Comparison of ENCODE assay signal across 12 cellular contexts in genomic region chr7:149882264-149883048, GRCh38. TPM values are rescaled to one million over a fixed set of nuclear protein-coding genes. Genes with fewer than 3 reads are reported as not detected.
A peak's percentile ranks its signal among the peaks of the same experiment; 100 is the strongest.
DNase-seq lines count a peak whose midpoint lies in the region; ATAC-seq, FAIRE-seq and TF ChIP-seq lines count a peak whose summit lies in the region.
"Had no signal": no experiment of that assay in that cellular context is flagged by ENCODE, and none has a peak within 500 bp of the region (broad histone marks: within the 10 kb centered on the region; RNA-seq: fewer than 3 reads in every experiment).

No MANE protein-coding gene starts in this region.

- no peak overlapping the region for H3K27ac Mint-ChIP-seq in astrocyte (ENCODE audit: unreplicated experiment)

- H3K4me1 ChIP-seq in astrocyte (ENCODE audit: insufficient read depth, low read length) (peaks cover 3% of the 10 kb centered on the region), hepatocyte (ENCODE audit: insufficient read depth) (no peaks in the 10 kb centered on the region)

- H3K27me3 ChIP-seq in astrocyte (ENCODE audit: insufficient read depth, low read length): no peaks in the 10 kb centered on the region
- H3K27me3 ChIP-seq in hepatocyte: no peaks in the 10 kb centered on the region
- H3K27me3 ChIP-seq: ovary, stomach had no signal

- H3K4me1 Mint-ChIP-seq in astrocyte (ENCODE audit: low read depth, unreplicated experiment): peaks cover 6% of the 10 kb centered on the region

- H3K9me3 Mint-ChIP-seq in astrocyte (ENCODE audit: unreplicated experiment): no peaks in the 10 kb centered on the region

- H3K4me3 ChIP-seq in astrocyte (ENCODE audit: insufficient read depth, low read depth, low read length): no peak overlapping the region
- H3K4me3 ChIP-seq in hepatocyte: no peak overlapping the region
- H3K4me3 ChIP-seq: ovary, stomach had no signal

- DNase-seq in HT1080 (ENCODE audit: low read depth) (peak; percentile 27), astrocyte (ENCODE audit: low read depth) (peak; percentile 16), hepatocyte (ENCODE audit: low spot score) (peak; percentile 3), sciatic nerve (ENCODE audit: low spot score) (peak; percentile 67)
- DNase-seq in activated effector memory CD4-positive, alpha-beta T cell treated with anti-CD3 and anti-CD28 coated beads, Interleukin-2, amount 50 U/mL, for 16 hours: no peak
- DNase-seq: activated T-cell treated with anti-CD3 and anti-CD28 coated beads for 4 hours; stimulated activated CD4-positive, alpha-beta T cell treated with anti-CD3 and anti-CD28 coated beads, Interleukin-2, amount 100 ng/mL, for 48 hours had no signal

- peak overlapping the region; percentile 2 for H2AFZ ChIP-seq in astrocyte (ENCODE audit: low read depth, low read length)
- no peak overlapping the region for H2AFZ ChIP-seq in hepatocyte

- H3K4me2 ChIP-seq in astrocyte (ENCODE audit: low read length) (no peak overlapping the region), hepatocyte (no peak overlapping the region)

- H3K9me2 ChIP-seq in hepatocyte (replicated peaks; ENCODE audit: insufficient read depth): no peaks in the 10 kb centered on the region

- H3K79me2 ChIP-seq in astrocyte (ENCODE audit: insufficient read depth, low read length) (no peaks in the 10 kb centered on the region), hepatocyte (no peaks in the 10 kb centered on the region)

- TF ChIP-seq CTCF in astrocyte (IDR thresholded peaks at IDR 0.05; ENCODE audit: insufficient read depth, low read depth, low read length): no peak
- TF ChIP-seq CTCF in hepatocyte (IDR thresholded peaks at IDR 0.05; ENCODE audit: poor library complexity): no peak

- ATAC-seq in sciatic nerve (peak; percentile 83), HG03432 (IDR thresholded peaks at IDR 0.05; ENCODE audit: unreplicated experiment) (no peak), HG03097 (IDR thresholded peaks at IDR 0.05; ENCODE audit: low FRiP score, unreplicated experiment) (no peak)

- peaks cover 7% of the 10 kb centered on the region for H3K27me3 Mint-ChIP-seq in astrocyte (ENCODE audit: low read depth, unreplicated experiment)

- no peaks in the 10 kb centered on the region for H3K36me3 Mint-ChIP-seq in astrocyte (ENCODE audit: low read depth, unreplicated experiment)

- no peak for FAIRE-seq in astrocyte (lab: Jason Lieb, UNC)
- FAIRE-seq: kidney had no signal

- H3K9me3 ChIP-seq in astrocyte (ENCODE audit: insufficient read depth, low read depth, low read length) (no peaks in the 10 kb centered on the region), hepatocyte (ENCODE audit: low read depth) (no peaks in the 10 kb centered on the region)
- H3K9me3 ChIP-seq: ovary, stomach had no signal

- H4K20me1 ChIP-seq in astrocyte (ENCODE audit: insufficient read depth, low read length) (no peaks in the 10 kb centered on the region), hepatocyte (ENCODE audit: insufficient read depth, poor library complexity, severe bottlenecking) (no peaks in the 10 kb centered on the region)

- H3K36me3 ChIP-seq in astrocyte (ENCODE audit: insufficient read depth, low read length) (no peaks in the 10 kb centered on the region), hepatocyte (replicated peaks; ENCODE audit: insufficient read depth, low read depth) (no peaks in the 10 kb centered on the region)
- H3K36me3 ChIP-seq: ovary had no signal

- no peak overlapping the region for H3K4me3 Mint-ChIP-seq in astrocyte (ENCODE audit: unreplicated experiment)

- intact Hi-C loops in sciatic nerve (cut with DNase I): no loop called here

- WGBS in hepatocyte (ENCODE audit: low lambda C conversion rate, missing lambda C conversion rate): 85% methylated on average over 10 of the region's 11 CpGs

- H3K9ac ChIP-seq in astrocyte (ENCODE audit: low read length): no peak overlapping the region

- H3K27ac ChIP-seq in astrocyte (ENCODE audit: low read depth, low read length) (no peak overlapping the region), hepatocyte (no peak overlapping the region)
- H3K27ac ChIP-seq: ovary, stomach had no signal

RNA-seq across cellular contexts. Expression of gene ATP6V0E2, which starts 8.7 kb away (rescaled TPM):
- total RNA-seq in HT1080 (2014; rRNA removed; shearing (Covaris generic)): 36.4 and 60.4 TPM in 2 replicates
- polyA plus RNA-seq in HT1080 (2015; cell fraction: cytosol; rRNA removed): 21.3 and 43.2 TPM in 2 replicates
- polyA plus RNA-seq in HT1080 (2015; cell fraction: nucleus; rRNA removed): 8.6 and 11.9 TPM in 2 replicates
- total RNA-seq in astrocyte (14.2 and 16.0 TPM in 2 replicates), hepatocyte (11.6 and 13.6 TPM in 2 replicates), sciatic nerve (34.8 TPM)
- polyA plus RNA-seq in hepatocyte: 25.6 and 28.1 TPM in 2 replicates

RNA-seq across cellular contexts. Expression of gene ZNF862, which starts 44.3 kb away (rescaled TPM):
- 0.37 and 0.90 TPM in 2 replicates for total RNA-seq in HT1080 (2014; rRNA removed; shearing (Covaris generic))
- 1.3 and 1.9 TPM in 2 replicates for polyA plus RNA-seq in HT1080 (2015; cell fraction: cytosol; rRNA removed)
- 6.1 and 13.7 TPM in 2 replicates for polyA plus RNA-seq in HT1080 (2015; cell fraction: nucleus; rRNA removed)
- total RNA-seq in astrocyte (11.0 and 13.2 TPM in 2 replicates), hepatocyte (7.9 and 9.2 TPM in 2 replicates), sciatic nerve (34.1 TPM)
- polyA plus RNA-seq in hepatocyte: 3.0 and 3.5 TPM in 2 replicates
